In the genomic region with DNA sequence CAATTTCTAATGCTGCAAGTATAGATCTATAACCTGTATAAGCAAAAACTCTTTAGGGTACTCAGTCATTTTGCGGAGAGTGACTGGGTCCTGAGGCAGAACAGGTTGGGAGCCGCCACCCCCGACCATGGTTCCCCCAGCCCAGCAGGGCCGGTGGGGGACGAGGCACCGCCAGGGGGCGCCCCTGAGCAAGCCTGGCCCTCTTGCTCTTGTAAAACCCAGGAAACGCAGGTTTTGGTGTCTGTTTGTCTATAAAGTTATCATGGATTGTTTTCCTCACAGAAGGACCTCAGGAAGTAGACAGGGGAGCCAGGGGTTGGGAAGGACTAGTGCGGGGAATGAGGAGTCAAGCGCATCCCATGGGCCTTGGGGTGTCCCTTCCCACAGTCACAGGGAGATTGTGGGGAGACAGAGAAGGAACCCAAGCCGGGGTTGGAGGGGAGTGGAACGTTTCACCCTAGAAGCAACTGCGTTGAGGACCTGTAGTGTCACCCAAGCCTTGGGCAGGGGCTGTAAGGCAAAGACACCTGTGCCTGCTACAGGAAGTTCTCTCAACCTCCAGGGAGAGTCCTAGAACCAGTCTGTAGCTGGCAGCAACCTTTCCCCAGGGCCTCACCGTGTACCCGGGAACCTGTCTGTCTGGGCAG, we compare ENCODE assay signal across 1 cellular context.
TF ChIP-seq lines count a peak whose summit lies in the region.

No MANE protein-coding gene starts in this region.

TF ChIP-seq in IMR-90, 13 proteins besides CTCF, POLR2A, EP300 and RAD21 (continued from another document):
- TF ChIP-seq ELK1 (IDR thresholded peaks at IDR 0.05; ENCODE audit: borderline replicate concordance, low read depth, low read length) (no peak), MXI1 (IDR thresholded peaks at IDR 0.05; ENCODE audit: borderline replicate concordance, low read depth, low read length) (no peak), NFE2L2 (IDR thresholded peaks at IDR 0.05; ENCODE audit: low read depth, low read length) (no peak), RFX5 (IDR thresholded peaks at IDR 0.05; ENCODE audit: low read depth, low read length) (no peak), MAZ (IDR thresholded peaks at IDR 0.05; ENCODE audit: borderline replicate concordance, low read depth, low read length) (no peak; the same call in 1 of the 2 replicates)
TF ChIP-seq in IMR-90: peak in this region for 1.
